In the genomic region with DNA sequence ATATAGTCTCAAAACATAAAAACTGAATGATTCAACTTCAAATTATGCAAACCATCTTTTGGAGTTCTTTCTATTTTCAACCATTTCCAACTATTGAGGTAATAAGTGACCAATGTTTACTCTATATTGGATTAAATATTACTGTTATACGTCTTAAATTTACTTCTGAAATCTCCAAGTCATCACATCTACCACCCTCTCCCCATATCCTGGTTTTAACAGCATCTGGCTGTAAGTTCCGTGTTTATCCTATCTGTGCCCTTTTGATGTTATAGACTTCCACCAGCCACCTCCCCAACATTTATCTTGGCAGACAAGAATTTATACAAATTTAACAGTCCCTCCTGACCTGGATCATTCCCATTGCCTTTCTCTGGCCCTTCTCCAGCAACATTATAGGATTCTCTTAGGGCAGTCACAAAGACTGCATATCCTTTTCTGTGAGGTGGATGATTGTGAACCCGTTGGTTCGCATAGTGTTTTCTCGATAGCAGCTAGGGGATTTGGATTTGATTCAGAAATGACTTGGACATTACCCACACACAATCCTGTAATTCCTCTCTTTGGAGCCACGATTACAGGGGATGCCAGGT, we compare ENCODE assay signal across 17 cellular contexts.
DNase-seq lines count a peak whose midpoint lies in the region; ATAC-seq and TF ChIP-seq lines count a peak whose summit lies in the region.
"Had no signal": no experiment of that assay in that cellular context is flagged by ENCODE, and none has a peak within 500 bp of the region (broad histone marks: within the 10 kb centered on the region; RNA-seq: fewer than 3 reads in every experiment).

No MANE protein-coding gene starts in this region.

- peaks cover 0 to 11% (median 5%) of the 10 kb centered on the region in 3 donors for H3K36me3 Mint-ChIP-seq in naive thymus-derived CD8-positive, alpha-beta T cell
- H3K36me3 Mint-ChIP-seq: CD14-positive monocyte; CD8-positive, alpha-beta T cell had no signal

- H3K27me3 Mint-ChIP-seq in naive thymus-derived CD8-positive, alpha-beta T cell: no peaks in the 10 kb centered on the region

- H3K4me1 Mint-ChIP-seq in naive thymus-derived CD8-positive, alpha-beta T cell: no peaks in the 10 kb centered on the region
- H3K4me1 Mint-ChIP-seq: CD14-positive monocyte had no signal

- no peak for TF ChIP-seq POLR2A in prostate gland (IDR thresholded peaks at IDR 0.05)

- TF ChIP-seq CTCF in prostate gland (IDR thresholded peaks at IDR 0.05): no peak

- no peak overlapping the region for H3K27ac ChIP-seq in prostate gland

- no peak overlapping the region for H3K4me3 Mint-ChIP-seq in naive thymus-derived CD8-positive, alpha-beta T cell
- H3K4me3 Mint-ChIP-seq: CD14-positive monocyte; CD8-positive, alpha-beta T cell; HFFc6 had no signal

- H3K9me3 ChIP-seq in MG63 (peaks cover 2% of the 10 kb centered on the region; the same call in 1 of the 2 replicates), prostate gland (no peaks in the 10 kb centered on the region)
- H3K9me3 ChIP-seq: BE2C had no signal

- H3K4me1 ChIP-seq in prostate gland (replicated peaks): no peaks in the 10 kb centered on the region
- H3K4me1 ChIP-seq: BE2C had no signal

- H3K4me3 ChIP-seq in MG63 (no peak overlapping the region), prostate gland (no peak overlapping the region)

- no peak overlapping the region for H3K27ac Mint-ChIP-seq in naive thymus-derived CD8-positive, alpha-beta T cell
- H3K27ac Mint-ChIP-seq: CD14-positive monocyte; CD8-positive, alpha-beta T cell; HFFc6 had no signal

- ATAC-seq in naive thymus-derived CD8-positive, alpha-beta T cell: no peak
- no peak for ATAC-seq in HG03135 (IDR thresholded peaks at IDR 0.05; ENCODE audit: unreplicated experiment)
- ATAC-seq: CD8-positive, alpha-beta T cell had no signal

- DNase-seq in ACHN (peak; percentile 9), MG63 (peak; percentile 62), dermis microvascular lymphatic vessel endothelial cell (ENCODE audit: low read depth in 2 of 2) (peak; percentile 0 to 52), prostate gland (ENCODE audit: low spot score) (peak; percentile 14)
- DNase-seq in stimulated activated CD4-positive, alpha-beta T cell treated with anti-CD3 and anti-CD28 coated beads, Interleukin-4, amount 100 ng/mL, for 4 hours: no peak
- no peak for DNase-seq in naive thymus-derived CD8-positive, alpha-beta T cell
- DNase-seq: BE2C; CD8-positive, alpha-beta T cell; COR-L47; DMS153; DMS79 treated with DMSO at 0.1 percent for 48 hours; GDM1; HCEC 1CT; HFFc6; IMR-90 had no signal

- WGBS in prostate gland: 39% methylated on average over 6 of the region's 6 CpGs

- POLR2A ChIA-PET in naive thymus-derived CD8-positive, alpha-beta T cell (lab: Charles Lee): no interaction called here

- H3K27me3 ChIP-seq in MG63: 0 out of 2 replicates have a peak, but pooled peaks cover 3% of the 10 kb centered on the region
- H3K27me3 ChIP-seq in prostate gland (replicated peaks; ENCODE audit: insufficient read depth): no peaks in the 10 kb centered on the region
- H3K27me3 ChIP-seq: BE2C had no signal

- intact Hi-C loops in prostate gland (cut with DNase I): no loop called here

- in situ Hi-C loops in ACHN (cut with HindIII; ENCODE audit: low pct_ligation_motif_present, low pct_unique_long_range_greater_than_20kb, low sequenced_read_pairs): no loop called here

- no peaks in the 10 kb centered on the region for H3K36me3 ChIP-seq in MG63
- no peaks in the 10 kb centered on the region for H3K36me3 ChIP-seq in prostate gland
- H3K36me3 ChIP-seq: BE2C had no signal

- H3K9me3 Mint-ChIP-seq in naive thymus-derived CD8-positive, alpha-beta T cell: peaks cover 0 to 20% (median 7%) of the 10 kb centered on the region in 9 donors
- H3K9me3 Mint-ChIP-seq: HFFc6 had no signal

Comparison
In these comparisons a context has a peak if more than half of its experiments do, and no peak if none do; other contexts are left out.
1. DNase-seq: peak in ACHN (single experiment), MG63 (single experiment), dermis microvascular lymphatic vessel endothelial cell (2 of 2) and prostate gland (single experiment); none in stimulated activated CD4-positive, alpha-beta T cell treated with anti-CD3 and anti-CD28 coated beads, Interleukin-4, amount 100 ng/mL, for 4 hours (0 of 2) and naive thymus-derived CD8-positive, alpha-beta T cell (0 of 10).